ENCODE assay signal across 1 cellular context in genomic region chr12:25194211-25194610, GRCh38.
TF ChIP-seq lines count a peak whose summit lies in the region.

No MANE protein-coding gene starts in this region.

TF ChIP-seq in H1, 55 proteins besides CTCF, POLR2A, EP300 and RAD21 (continued from another document):
- TF ChIP-seq SP2 (IDR thresholded peaks at IDR 0.05; ENCODE audit: low read length), result no peak
- TF ChIP-seq SIN3A (conservative IDR thresholded peaks at IDR 0.05 in 1 of 2, IDR thresholded peaks at IDR 0.05 in 1 of 2; ENCODE audit: low read depth in 1 of 2, low read length in 2 of 2), result no peak
